ENCODE assay signal across 30 cellular contexts in genomic region chr3:150124142-150124541, GRCh38.
A peak's percentile ranks its signal among the peaks of the same experiment; 100 is the strongest.
DNase-seq lines count a peak whose midpoint lies in the region; ATAC-seq lines count a peak whose summit lies in the region.
"Had no signal": no experiment of that assay in that cellular context is flagged by ENCODE, and none has a peak within 500 bp of the region (broad histone marks: within the 10 kb centered on the region; RNA-seq: fewer than 3 reads in every experiment).

No MANE protein-coding gene starts in this region.

- ATAC-seq in stimulated activated naive CD8-positive, alpha-beta T cell treated with anti-CD3 and anti-CD28 coated beads, Interleukin-15, amount 100 ng/mL, for 72 hours = no peak
- ATAC-seq: esophagus mucosa, HepG2, pancreas, PC-3 had no signal

- peak; percentile 25 for DNase-seq in NOMO-1 treated with DMSO at 0.1 percent for 48 hours (lab: John Stamatoyannopoulos, UW; ENCODE audit: unreplicated experiment)
- no peak for DNase-seq in NOMO-1 treated with dmso at 0.1 percent for 144 hours (lab: John Stamatoyannopoulos, UW; ENCODE audit: unreplicated experiment)
- DNase-seq in MV-4-11 (lab: John Stamatoyannopoulos, UW) = peak; percentile 46
- peak; percentile 3 for DNase-seq in SK-MEL-5 (ENCODE audit: low read depth, low spot score)
- DNase-seq in stimulated activated naive CD8-positive, alpha-beta T cell treated with anti-CD3 and anti-CD28 coated beads, Interleukin-15, amount 100 ng/mL, for 72 hours = no peak
- DNase-seq in glomerular visceral epithelial cell (ENCODE audit: extremely low spot score) = no peak
- no peak for DNase-seq in stimulated activated CD4-positive, alpha-beta T cell treated with anti-CD3 and anti-CD28 coated beads, Interleukin-4, amount 100 ng/mL, for 24 hours
- no peak for DNase-seq in anterior cingulate cortex (lab: John Stamatoyannopoulos, UW)
- DNase-seq: ACHN; activated CD4-positive, alpha-beta T cell treated with anti-CD3 and anti-CD28 coated beads for 4 hours; activated CD8-positive, alpha-beta memory T cell treated with anti-CD3 and anti-CD28 coated beads for 24 hours; activated gamma-delta T cell; activated naive CD8-positive, alpha-beta T cell treated with anti-CD3 and anti-CD28 coated beads, Interleukin-2, amount 10 ng/mL, durations not matched to agents 7 days and 5 days; BE2C; cortex of kidney; endodermal cell; GF-D8; NCI-H1105; NCI-H2107; NCI-H524; pancreas; PC-3; retina; Right ventricle myocardium superior; stomach; tibial artery had no signal

- H3K4me3 Mint-ChIP-seq in stimulated activated naive CD8-positive, alpha-beta T cell treated with anti-CD3 and anti-CD28 coated beads, Interleukin-15, amount 100 ng/mL, for 72 hours = no peak overlapping the region
- H3K4me3 Mint-ChIP-seq: activated naive CD8-positive, alpha-beta T cell treated with anti-CD3 and anti-CD28 coated beads, Interleukin-2, amount 10 ng/mL, durations not matched to agents 7 days and 5 days; endodermal cell; nephron; T-helper 2 cell treated with Interferon-gamma antibody and Interleukin-4, amounts not matched to agents 5 μg/mL and 100 μg/mL, for 36 hours had no signal

- in situ Hi-C loops in SK-MEL-5 (cut with HindIII; ENCODE audit: low pct_unique_long_range_greater_than_20kb, low sequenced_read_pairs) = no loop called here

- H3K27ac Mint-ChIP-seq in stimulated activated naive CD8-positive, alpha-beta T cell treated with anti-CD3 and anti-CD28 coated beads, Interleukin-15, amount 100 ng/mL, for 72 hours = no peak overlapping the region
- H3K27ac Mint-ChIP-seq: activated naive CD8-positive, alpha-beta T cell treated with anti-CD3 and anti-CD28 coated beads, Interleukin-2, amount 10 ng/mL, durations not matched to agents 7 days and 5 days; endodermal cell; nephron; T-helper 2 cell treated with Interferon-gamma antibody and Interleukin-4, amounts not matched to agents 5 μg/mL and 100 μg/mL, for 36 hours had no signal

- H3K9me3 Mint-ChIP-seq in stimulated activated naive CD8-positive, alpha-beta T cell treated with anti-CD3 and anti-CD28 coated beads, Interleukin-15, amount 100 ng/mL, for 72 hours = no peaks in the 10 kb centered on the region
- H3K9me3 Mint-ChIP-seq: activated naive CD8-positive, alpha-beta T cell treated with anti-CD3 and anti-CD28 coated beads, Interleukin-2, amount 10 ng/mL, durations not matched to agents 7 days and 5 days; T-helper 2 cell treated with Interferon-gamma antibody and Interleukin-4, amounts not matched to agents 5 μg/mL and 100 μg/mL, for 36 hours had no signal

- H3K27me3 Mint-ChIP-seq in stimulated activated naive CD8-positive, alpha-beta T cell treated with anti-CD3 and anti-CD28 coated beads, Interleukin-15, amount 100 ng/mL, for 72 hours = peaks cover 38% of the 10 kb centered on the region

- H3K4me1 Mint-ChIP-seq in stimulated activated naive CD8-positive, alpha-beta T cell treated with anti-CD3 and anti-CD28 coated beads, Interleukin-15, amount 100 ng/mL, for 72 hours = no peaks in the 10 kb centered on the region
- H3K4me1 Mint-ChIP-seq: activated naive CD8-positive, alpha-beta T cell treated with anti-CD3 and anti-CD28 coated beads, Interleukin-2, amount 10 ng/mL, durations not matched to agents 7 days and 5 days had no signal

Comparison
In these comparisons a context has a peak if more than half of its experiments do, and no peak if none do; other contexts are left out.
1. DNase-seq: peak in NOMO-1 treated with DMSO at 0.1 percent for 48 hours (single experiment), MV-4-11 (single experiment) and SK-MEL-5 (single experiment); none in NOMO-1 treated with dmso at 0.1 percent for 144 hours (single experiment), stimulated activated naive CD8-positive, alpha-beta T cell treated with anti-CD3 and anti-CD28 coated beads, Interleukin-15, amount 100 ng/mL, for 72 hours (0 of 2), glomerular visceral epithelial cell (single experiment), stimulated activated CD4-positive, alpha-beta T cell treated with anti-CD3 and anti-CD28 coated beads, Interleukin-4, amount 100 ng/mL, for 24 hours (single experiment) and anterior cingulate cortex (0 of 58).